8 cellular contexts compared by ENCODE assay signal in genomic region chr13:28138756-28139470, GRCh38. TPM values are rescaled to one million over a fixed set of nuclear protein-coding genes. Genes with fewer than 3 reads are reported as not detected.
A peak's percentile ranks its signal among the peaks of the same experiment; 100 is the strongest.
DNase-seq lines count a peak whose midpoint lies in the region; ATAC-seq, FAIRE-seq and TF ChIP-seq lines count a peak whose summit lies in the region.

No MANE protein-coding gene starts in this region.

- DNase-seq in COR-L47 (lab: John Stamatoyannopoulos, UW) (peak; percentile 23), HTR-8/SVneo (ENCODE audit: insufficient read length, low spot score) (peak; percentile 62), activated gamma-delta T cell (lab: John Stamatoyannopoulos, UW) (peak; percentile 72), fibroblast of villous mesenchyme (ENCODE audit: low read depth) (peak; percentile 95), neural crest cell (ENCODE audit: low read depth, low spot score) (peak; percentile 70)

- TF ChIP-seq CTCF in fibroblast of villous mesenchyme (IDR thresholded peaks at IDR 0.05; ENCODE audit: insufficient read depth, low read depth, low read length): no peak
- TF ChIP-seq CTCF in neural crest cell (conservative IDR thresholded peaks at IDR 0.05): no peak

- H3K4me3 Mint-ChIP-seq in neural crest cell: peak overlapping the region; percentile 91
- peak overlapping the region; percentile 88 for H3K4me3 Mint-ChIP-seq in stimulated activated naive CD8-positive, alpha-beta T cell treated with anti-CD3 and anti-CD28 coated beads, Interleukin-15, Interleukin-2, amounts not matched to agents 100 ng/mL and 50 ng/mL, for 24 hours

- H3K4me3 ChIP-seq in fibroblast of villous mesenchyme (ENCODE audit: low read depth, low read length): peak overlapping the region; percentile 84

- no peaks in the 10 kb centered on the region for H3K27me3 Mint-ChIP-seq in neural crest cell (ENCODE audit: low read depth)
- H3K27me3 Mint-ChIP-seq in stimulated activated naive CD8-positive, alpha-beta T cell treated with anti-CD3 and anti-CD28 coated beads, Interleukin-15, Interleukin-2, amounts not matched to agents 100 ng/mL and 50 ng/mL, for 24 hours: no peaks in the 10 kb centered on the region

- H3K27ac Mint-ChIP-seq in neural crest cell (ENCODE audit: unreplicated experiment): no peak overlapping the region
- peak overlapping the region; percentile 93 for H3K27ac Mint-ChIP-seq in stimulated activated naive CD8-positive, alpha-beta T cell treated with anti-CD3 and anti-CD28 coated beads, Interleukin-15, Interleukin-2, amounts not matched to agents 100 ng/mL and 50 ng/mL, for 24 hours

- no peaks in the 10 kb centered on the region for H3K9me3 Mint-ChIP-seq in neural crest cell
- H3K9me3 Mint-ChIP-seq in stimulated activated naive CD8-positive, alpha-beta T cell treated with anti-CD3 and anti-CD28 coated beads, Interleukin-15, Interleukin-2, amounts not matched to agents 100 ng/mL and 50 ng/mL, for 24 hours: no peaks in the 10 kb centered on the region

- ATAC-seq in GM19468 (IDR thresholded peaks at IDR 0.05; ENCODE audit: extremely low read depth, unreplicated experiment): peak; percentile 24

- FAIRE-seq in HTR-8/SVneo (lab: Jason Lieb, UNC): no peak

- H3K36me3 Mint-ChIP-seq in neural crest cell (ENCODE audit: low read depth): no peaks in the 10 kb centered on the region
- H3K36me3 Mint-ChIP-seq in stimulated activated naive CD8-positive, alpha-beta T cell treated with anti-CD3 and anti-CD28 coated beads, Interleukin-15, Interleukin-2, amounts not matched to agents 100 ng/mL and 50 ng/mL, for 24 hours (ENCODE audit: low read depth): peaks cover 18% of the 10 kb centered on the region

- peak; percentile 62 for TF ChIP-seq POLR2A in Raji (IDR thresholded peaks at IDR 0.05; ENCODE audit: insufficient read depth, low read depth, low read length)

- H3K4me1 Mint-ChIP-seq in neural crest cell: peaks cover 37% of the 10 kb centered on the region
- H3K4me1 Mint-ChIP-seq in stimulated activated naive CD8-positive, alpha-beta T cell treated with anti-CD3 and anti-CD28 coated beads, Interleukin-15, Interleukin-2, amounts not matched to agents 100 ng/mL and 50 ng/mL, for 24 hours (ENCODE audit: low read depth): peaks cover 58% of the 10 kb centered on the region

RNA-seq across cellular contexts. Expression of gene PAN3, which starts 0.6 kb away (rescaled TPM):
- total RNA-seq in fibroblast of villous mesenchyme (19.0 and 19.9 TPM in 2 replicates), neural crest cell (33.6 and 34.0 TPM in 2 replicates)

RNA-seq across cellular contexts. Expression of gene FLT3, which starts 38.5 kb away (rescaled TPM):
- total RNA-seq in fibroblast of villous mesenchyme: not detected in 2 replicates
- total RNA-seq in neural crest cell: not detected in 2 replicates

Comparison
In these comparisons a context has a peak if more than half of its experiments do, and no peak if none do; other contexts are left out.
1. Peak in every context shown above with its lines: DNase-seq, ATAC-seq and H3K4me3 ChIP-seq.
2. DNase-seq: peak in every context shown above with its lines; median percentile 95 in fibroblast of villous mesenchyme; 72 in activated gamma-delta T cell; 70 in neural crest cell; 62 in HTR-8/SVneo; 23 in COR-L47.